In genomic region chr18:12307871-12308385, GRCh38 we compare ENCODE assay signal across 1 cellular context.
TF ChIP-seq lines count a peak whose summit lies in the region.

Gene TUBB6 (plus strand): TSS chr18:12308241. CDS start chr18:12308293, 52 bp downstream.

TF ChIP-seq in HEK293, 187 proteins besides CTCF, POLR2A, EP300 and RAD21 (continued from another document):
- TF ChIP-seq ZBTB49 (tag by site-specific recombination; IDR thresholded peaks at IDR 0.05; ENCODE audit: low read depth) = no peak
